1 cellular context compared by ENCODE assay signal in the genomic region with DNA sequence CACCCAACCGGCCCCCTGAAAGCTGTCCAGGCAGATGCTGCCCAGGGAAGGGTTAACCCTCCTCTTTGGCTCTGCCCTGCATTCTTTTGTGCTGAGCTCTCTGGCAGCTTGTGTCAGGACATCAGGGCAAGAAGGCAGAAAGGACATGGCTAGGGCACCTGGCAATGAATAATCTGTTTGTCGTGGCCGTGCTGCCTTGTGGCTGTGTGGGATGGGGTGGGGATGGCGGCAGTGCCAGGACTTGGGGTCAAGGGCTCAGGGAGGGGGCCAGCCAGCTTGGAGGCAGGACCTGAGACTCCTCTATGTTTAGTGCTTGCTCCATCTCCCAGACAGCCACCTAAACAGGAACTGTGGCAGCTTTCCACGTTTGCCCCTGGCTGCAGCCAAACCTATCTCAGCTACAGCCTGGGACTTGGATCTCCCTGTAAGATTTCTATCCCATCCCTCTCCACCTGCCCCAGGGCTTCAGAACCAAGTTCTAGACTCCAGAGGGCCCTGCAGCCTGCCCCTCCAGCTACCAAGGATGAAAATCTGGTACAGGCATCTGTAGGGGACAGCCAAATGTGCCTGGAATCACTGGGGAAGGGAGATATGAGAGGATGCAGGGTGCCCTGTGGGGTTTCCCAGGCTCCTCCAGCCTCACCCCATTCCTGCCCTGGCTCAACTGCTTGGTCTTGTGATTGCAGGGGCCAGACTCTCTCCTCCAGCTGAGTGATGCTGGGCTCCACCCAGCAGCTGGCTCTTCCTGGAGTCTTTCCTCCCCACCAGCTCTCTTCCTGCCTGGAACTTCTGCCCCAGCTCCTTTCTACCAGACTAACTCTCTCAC.
TF ChIP-seq lines count a peak whose summit lies in the region.

No MANE protein-coding gene starts in this region.

TF ChIP-seq in SK-N-SH, 30 proteins besides CTCF, POLR2A, EP300 and RAD21 (continued from another document):
- TF ChIP-seq, protein P1, sequence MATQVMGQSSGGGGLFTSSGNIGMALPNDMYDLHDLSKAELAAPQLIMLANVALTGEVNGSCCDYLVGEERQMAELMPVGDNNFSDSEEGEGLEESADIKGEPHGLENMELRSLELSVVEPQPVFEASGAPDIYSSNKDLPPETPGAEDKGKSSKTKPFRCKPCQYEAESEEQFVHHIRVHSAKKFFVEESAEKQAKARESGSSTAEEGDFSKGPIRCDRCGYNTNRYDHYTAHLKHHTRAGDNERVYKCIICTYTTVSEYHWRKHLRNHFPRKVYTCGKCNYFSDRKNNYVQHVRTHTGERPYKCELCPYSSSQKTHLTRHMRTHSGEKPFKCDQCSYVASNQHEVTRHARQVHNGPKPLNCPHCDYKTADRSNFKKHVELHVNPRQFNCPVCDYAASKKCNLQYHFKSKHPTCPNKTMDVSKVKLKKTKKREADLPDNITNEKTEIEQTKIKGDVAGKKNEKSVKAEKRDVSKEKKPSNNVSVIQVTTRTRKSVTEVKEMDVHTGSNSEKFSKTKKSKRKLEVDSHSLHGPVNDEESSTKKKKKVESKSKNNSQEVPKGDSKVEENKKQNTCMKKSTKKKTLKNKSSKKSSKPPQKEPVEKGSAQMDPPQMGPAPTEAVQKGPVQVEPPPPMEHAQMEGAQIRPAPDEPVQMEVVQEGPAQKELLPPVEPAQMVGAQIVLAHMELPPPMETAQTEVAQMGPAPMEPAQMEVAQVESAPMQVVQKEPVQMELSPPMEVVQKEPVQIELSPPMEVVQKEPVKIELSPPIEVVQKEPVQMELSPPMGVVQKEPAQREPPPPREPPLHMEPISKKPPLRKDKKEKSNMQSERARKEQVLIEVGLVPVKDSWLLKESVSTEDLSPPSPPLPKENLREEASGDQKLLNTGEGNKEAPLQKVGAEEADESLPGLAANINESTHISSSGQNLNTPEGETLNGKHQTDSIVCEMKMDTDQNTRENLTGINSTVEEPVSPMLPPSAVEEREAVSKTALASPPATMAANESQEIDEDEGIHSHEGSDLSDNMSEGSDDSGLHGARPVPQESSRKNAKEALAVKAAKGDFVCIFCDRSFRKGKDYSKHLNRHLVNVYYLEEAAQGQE (IDR thresholded peaks at IDR 0.05; ENCODE audit: low read depth, low read length) = no peak
- TF ChIP-seq FOXM1 (IDR thresholded peaks at IDR 0.05; ENCODE audit: low read depth) (no peak), FOSL2 (IDR thresholded peaks at IDR 0.05; ENCODE audit: borderline replicate concordance, low read depth) (peak; percentile 5; the same call in 1 of the 2 replicates), TCF12 (IDR thresholded peaks at IDR 0.05) (peak; percentile 37; the same call in 1 of the 2 replicates), RCOR1 (IDR thresholded peaks at IDR 0.05; ENCODE audit: low read length) (no peak), NFIC (IDR thresholded peaks at IDR 0.05; ENCODE audit: borderline replicate concordance) (peak; percentile 38), MEF2A (IDR thresholded peaks at IDR 0.05; ENCODE audit: borderline replicate concordance, low read depth) (no peak), GATA2 (CRISPR knock-in tag; IDR thresholded peaks at IDR 0.05) (no peak), TEAD4 (IDR thresholded peaks at IDR 0.05; ENCODE audit: borderline replicate concordance, insufficient read depth) (no peak)
- TF ChIP-seq, protein P2, sequence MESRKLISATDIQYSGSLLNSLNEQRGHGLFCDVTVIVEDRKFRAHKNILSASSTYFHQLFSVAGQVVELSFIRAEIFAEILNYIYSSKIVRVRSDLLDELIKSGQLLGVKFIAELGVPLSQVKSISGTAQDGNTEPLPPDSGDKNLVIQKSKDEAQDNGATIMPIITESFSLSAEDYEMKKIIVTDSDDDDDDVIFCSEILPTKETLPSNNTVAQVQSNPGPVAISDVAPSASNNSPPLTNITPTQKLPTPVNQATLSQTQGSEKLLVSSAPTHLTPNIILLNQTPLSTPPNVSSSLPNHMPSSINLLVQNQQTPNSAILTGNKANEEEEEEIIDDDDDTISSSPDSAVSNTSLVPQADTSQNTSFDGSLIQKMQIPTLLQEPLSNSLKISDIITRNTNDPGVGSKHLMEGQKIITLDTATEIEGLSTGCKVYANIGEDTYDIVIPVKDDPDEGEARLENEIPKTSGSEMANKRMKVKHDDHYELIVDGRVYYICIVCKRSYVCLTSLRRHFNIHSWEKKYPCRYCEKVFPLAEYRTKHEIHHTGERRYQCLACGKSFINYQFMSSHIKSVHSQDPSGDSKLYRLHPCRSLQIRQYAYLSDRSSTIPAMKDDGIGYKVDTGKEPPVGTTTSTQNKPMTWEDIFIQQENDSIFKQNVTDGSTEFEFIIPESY (IDR thresholded peaks at IDR 0.05; ENCODE audit: borderline replicate concordance, low read depth) = no peak
- TF ChIP-seq, protein P3, sequence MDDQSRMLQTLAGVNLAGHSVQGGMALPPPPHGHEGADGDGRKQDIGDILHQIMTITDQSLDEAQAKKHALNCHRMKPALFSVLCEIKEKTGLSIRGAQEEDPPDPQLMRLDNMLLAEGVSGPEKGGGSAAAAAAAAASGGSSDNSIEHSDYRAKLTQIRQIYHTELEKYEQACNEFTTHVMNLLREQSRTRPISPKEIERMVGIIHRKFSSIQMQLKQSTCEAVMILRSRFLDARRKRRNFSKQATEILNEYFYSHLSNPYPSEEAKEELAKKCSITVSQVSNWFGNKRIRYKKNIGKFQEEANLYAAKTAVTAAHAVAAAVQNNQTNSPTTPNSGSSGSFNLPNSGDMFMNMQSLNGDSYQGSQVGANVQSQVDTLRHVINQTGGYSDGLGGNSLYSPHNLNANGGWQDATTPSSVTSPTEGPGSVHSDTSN (IDR thresholded peaks at IDR 0.05) = 0 out of 2 replicates have a peak, but pooled peaks have one; percentile 30
- TF ChIP-seq, protein P4, sequence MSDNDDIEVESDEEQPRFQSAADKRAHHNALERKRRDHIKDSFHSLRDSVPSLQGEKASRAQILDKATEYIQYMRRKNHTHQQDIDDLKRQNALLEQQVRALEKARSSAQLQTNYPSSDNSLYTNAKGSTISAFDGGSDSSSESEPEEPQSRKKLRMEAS (IDR thresholded peaks at IDR 0.05; ENCODE audit: low read depth) = no peak
